1 cellular context compared by ENCODE assay signal in the genomic region with DNA sequence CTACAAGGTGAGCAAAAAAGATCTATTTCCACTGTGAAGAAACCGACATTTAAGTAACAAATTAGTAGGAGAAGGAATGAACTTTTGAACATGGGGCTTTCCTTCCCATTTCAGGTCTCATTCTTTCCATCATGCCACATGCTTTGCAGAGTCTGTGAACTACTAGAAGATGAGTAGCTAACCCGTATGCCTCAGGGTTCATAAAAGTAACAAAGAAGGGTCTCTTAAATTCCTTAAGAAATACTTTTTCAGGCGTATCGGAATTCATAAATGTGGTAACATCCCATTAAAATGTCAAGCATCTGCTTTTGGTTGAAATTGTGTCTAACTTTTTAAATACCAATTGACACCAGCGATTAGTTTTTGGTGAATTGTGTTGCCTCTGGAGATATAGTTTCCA.
TF ChIP-seq lines count a peak whose summit lies in the region.

No MANE protein-coding gene starts in this region.

TF ChIP-seq in A549, 52 proteins besides CTCF, POLR2A, EP300 and RAD21 (continued from another document):
- no peak for TF ChIP-seq REST (IDR thresholded peaks at IDR 0.05)
- TF ChIP-seq SREBF2 (IDR thresholded peaks at IDR 0.05): no peak
- TF ChIP-seq MAFK (IDR thresholded peaks at IDR 0.05; ENCODE audit: partially characterized antibody): no peak
- no peak for TF ChIP-seq HEYL (CRISPR knock-in tag; IDR thresholded peaks at IDR 0.05)
- TF ChIP-seq NR3C1 (IDR thresholded peaks at IDR 0.05): no peak
- no peak for TF ChIP-seq BHLHE40 (IDR thresholded peaks at IDR 0.05; ENCODE audit: low read depth, low read length)
- TF ChIP-seq RARB (CRISPR knock-in tag; IDR thresholded peaks at IDR 0.05): no peak
